In the genomic region with DNA sequence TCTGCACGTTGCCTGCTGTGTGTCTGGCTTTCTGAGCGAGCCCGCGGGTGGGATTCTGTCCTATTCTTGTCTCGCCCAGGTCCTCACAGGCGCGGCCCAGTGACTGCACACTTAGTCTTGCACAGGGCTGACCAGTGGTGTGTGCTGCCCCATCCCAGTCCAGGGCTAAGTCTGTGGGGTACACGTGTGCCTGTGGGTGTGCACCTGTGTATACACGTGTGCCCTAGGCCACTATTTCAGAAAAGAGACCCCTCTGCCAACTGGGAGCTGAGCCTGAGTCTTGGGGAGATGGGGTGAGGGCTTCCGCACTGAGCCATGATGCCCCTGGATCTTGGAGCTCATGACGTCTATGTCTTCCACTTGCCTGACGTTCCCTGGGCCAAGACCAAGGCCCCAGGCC, we compare ENCODE assay signal across 22 cellular contexts.
"Had no signal": no experiment of that assay in that cellular context is flagged by ENCODE, and none has a peak within 500 bp of the region (broad histone marks: within the 10 kb centered on the region; RNA-seq: fewer than 3 reads in every experiment).

No MANE protein-coding gene starts in this region.

- H3K4me2 ChIP-seq: KMS-11, SK-N-SH had no signal

- H3K36me3 ChIP-seq: Peyer's patch, SJSA1 had no signal

- H3K27ac ChIP-seq: KMS-11, Peyer's patch had no signal

- H3K9ac ChIP-seq: KMS-11, SK-N-SH had no signal

- H3K27me3 ChIP-seq: Peyer's patch had no signal

- DNase-seq: Karpas-422, MM.1S, MV-4-11, NCI-H1048, NCI-H1105 treated with DMSO at 0.1 percent for 48 hours, NCI-H1436, NCI-H1694, NCI-H187 treated with DMSO at 0.1 percent for 48 hours, NCI-H2171 treated with DMSO at 0.1 percent for 48 hours, NCI-H2227 treated with DMSO at 0.1 percent for 48 hours, NCI-H446, NCI-H524 treated with DMSO at 0.1 percent for 48 hours, NCI-H526 treated with DMSO at 0.1 percent for 48 hours, Peyer's patch, Right ventricle myocardium superior, RPMI8226, SHP77 treated with DMSO at 0.1 percent for 48 hours, SK-N-SH, SW 1271, T-helper 1 cell had no signal

- H3K4me3 ChIP-seq: Peyer's patch, SJSA1 had no signal

- H3K9me3 ChIP-seq: Peyer's patch, SJSA1, SK-N-SH had no signal
